Comparison of ENCODE assay signal across 18 cellular contexts in the genomic region with DNA sequence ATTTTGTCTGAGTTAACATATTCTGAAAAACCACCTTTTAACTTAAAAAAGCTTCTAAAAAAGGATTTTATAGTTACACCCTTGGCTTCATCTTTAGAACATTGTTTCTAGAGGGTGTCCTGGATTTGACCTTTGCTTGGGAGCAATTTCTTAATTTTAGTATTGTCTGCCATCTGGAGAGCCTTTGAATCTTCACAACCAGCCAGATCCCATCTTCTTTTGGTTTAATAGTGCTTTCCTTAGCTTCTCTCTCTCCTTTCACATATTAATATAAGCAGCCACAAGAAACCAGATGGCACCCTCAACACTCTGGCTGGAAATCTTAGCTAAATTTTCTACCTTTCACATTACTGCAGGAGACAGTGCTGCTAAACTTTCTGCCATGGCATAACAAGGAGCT.
DNase-seq lines count a peak whose midpoint lies in the region; ATAC-seq, FAIRE-seq and TF ChIP-seq lines count a peak whose summit lies in the region.
"Had no signal": no experiment of that assay in that cellular context is flagged by ENCODE, and none has a peak within 500 bp of the region (broad histone marks: within the 10 kb centered on the region; RNA-seq: fewer than 3 reads in every experiment).

No MANE protein-coding gene starts in this region.

- H3K9me1 ChIP-seq in IMR-90 (ENCODE audit: insufficient read depth, low read length) (peaks cover 13% of the 10 kb centered on the region), endothelial cell of umbilical vein (replicated peaks; ENCODE audit: control insufficient read depth, extremely low read depth, insufficient read depth, low read length) (no peaks in the 10 kb centered on the region)

- H3K79me2 ChIP-seq in endothelial cell of umbilical vein (ENCODE audit: control insufficient read depth, insufficient read depth, low read length) (no peaks in the 10 kb centered on the region), osteoblast (ENCODE audit: insufficient read depth, low read length) (no peaks in the 10 kb centered on the region), Karpas-422 (ENCODE audit: low read length) (no peaks in the 10 kb centered on the region)

- no peak overlapping the region for H3K27ac ChIP-seq in IMR-90 (ENCODE audit: insufficient read depth, low read length)
- peak overlapping the region; percentile 89 for H3K27ac ChIP-seq in endothelial cell of umbilical vein (ENCODE audit: insufficient read depth, low read depth, low read length)
- H3K27ac ChIP-seq in osteoblast (ENCODE audit: low read depth, low read length) = peak overlapping the region; percentile 96
- no peak overlapping the region for H3K27ac ChIP-seq in Karpas-422 (ENCODE audit: low read length)
- H3K27ac ChIP-seq: BLaER1 treated with 17β-estradiol and CSF1 and Interleukin-3, amounts not matched to agents 10 nM and 100 nM; HL-60 had no signal

- H3K9ac ChIP-seq in IMR-90 (ENCODE audit: low read depth, low read length) (no peak overlapping the region), endothelial cell of umbilical vein (replicated peaks; ENCODE audit: extremely low read depth, insufficient read depth, low read length) (no peak overlapping the region), Karpas-422 (ENCODE audit: low read length) (no peak overlapping the region)
- H3K9ac ChIP-seq: BLaER1 treated with 17β-estradiol and CSF1 and Interleukin-3, amounts not matched to agents 10 nM and 100 nM had no signal

- H3K9me2 ChIP-seq in Karpas-422 (replicated peaks; ENCODE audit: insufficient read depth, low read length) = no peaks in the 10 kb centered on the region

- H4K5ac ChIP-seq in IMR-90 (ENCODE audit: low read depth, low read length) = no peak overlapping the region

- H3K27me3 ChIP-seq in IMR-90 (ENCODE audit: control insufficient read depth, insufficient read depth, low read length) (no peaks in the 10 kb centered on the region), endothelial cell of umbilical vein (ENCODE audit: control insufficient read depth in 2 of 2, insufficient read depth in 2 of 2, low read length in 2 of 2) (no peaks in the 10 kb centered on the region), osteoblast (ENCODE audit: insufficient read depth, low read length) (no peaks in the 10 kb centered on the region), Karpas-422 (ENCODE audit: low read length) (no peaks in the 10 kb centered on the region)
- H3K27me3 ChIP-seq: BLaER1 treated with 17β-estradiol and CSF1 and Interleukin-3, amounts not matched to agents 10 nM and 100 nM had no signal

- H2BK5ac ChIP-seq in IMR-90 (ENCODE audit: low read depth, low read length, poor library complexity, severe bottlenecking) = no peak overlapping the region

- no peak overlapping the region for H3K56ac ChIP-seq in IMR-90 (ENCODE audit: extremely low read depth, insufficient read depth, low read length)

- H4K20me1 ChIP-seq in IMR-90 (ENCODE audit: insufficient read depth, low read length) = no peaks in the 10 kb centered on the region
- H4K20me1 ChIP-seq in endothelial cell of umbilical vein (replicated peaks; ENCODE audit: control insufficient read depth, extremely low read depth, insufficient read depth, low read length) = no peaks in the 10 kb centered on the region
- H4K20me1 ChIP-seq in osteoblast (ENCODE audit: insufficient read depth, low read length) = no peaks in the 10 kb centered on the region
- no peaks in the 10 kb centered on the region for H4K20me1 ChIP-seq in Karpas-422 (ENCODE audit: insufficient read depth, low read depth, low read length)
- H4K20me1 ChIP-seq: BLaER1 treated with 17β-estradiol and CSF1 and Interleukin-3, amounts not matched to agents 10 nM and 100 nM had no signal

- dilution Hi-C loops in IMR-90 (cut with HindIII; ENCODE audit: low sequenced_read_pairs, unreplicated experiment) = no loop called here
- dilution Hi-C loops in endothelial cell of umbilical vein (cut with MboI; ENCODE audit: extremely low pct_ligation_motif_present, low sequenced_read_pairs) = no loop called here

- no peak overlapping the region for H3K4me2 ChIP-seq in IMR-90 (ENCODE audit: low read depth, low read length)
- no peak overlapping the region for H3K4me2 ChIP-seq in endothelial cell of umbilical vein (ENCODE audit: insufficient read depth, low read length)
- no peak overlapping the region for H3K4me2 ChIP-seq in osteoblast (ENCODE audit: insufficient read depth, low read length)
- no peak overlapping the region for H3K4me2 ChIP-seq in Karpas-422 (ENCODE audit: low read depth, low read length, poor library complexity, severe bottlenecking)
- H3K4me2 ChIP-seq: BLaER1 treated with 17β-estradiol and CSF1 and Interleukin-3, amounts not matched to agents 10 nM and 100 nM had no signal

- TF ChIP-seq CTCF in AG10803 (conservative IDR thresholded peaks at IDR 0.05; ENCODE audit: low read length) (no peak), IMR-90 (conservative IDR thresholded peaks at IDR 0.05; ENCODE audit: low read depth, low read length) (no peak), endothelial cell of umbilical vein (IDR thresholded peaks at IDR 0.05; ENCODE audit: extremely low read depth in 1 of 2, insufficient read depth in 1 of 2, low read depth in 1 of 2, low read length in 2 of 2) (no peak), osteoblast (IDR thresholded peaks at IDR 0.05; ENCODE audit: extremely low read depth, low read depth, low read length) (no peak)

- no peak overlapping the region for H2AFZ ChIP-seq in IMR-90 (replicated peaks; ENCODE audit: low read length, poor library complexity)
- no peak overlapping the region for H2AFZ ChIP-seq in endothelial cell of umbilical vein (ENCODE audit: low read depth, low read length)
- no peak overlapping the region for H2AFZ ChIP-seq in osteoblast (ENCODE audit: low read length)
- H2AFZ ChIP-seq in Karpas-422 (ENCODE audit: low read length) = no peak overlapping the region

- no peak overlapping the region for H2AK5ac ChIP-seq in IMR-90 (ENCODE audit: low read depth, low read length)

- ATAC-seq in IMR-90 (ENCODE audit: low read depth) (no peak), HG03135 (IDR thresholded peaks at IDR 0.05; ENCODE audit: unreplicated experiment) (no peak)
- ATAC-seq: CD8-positive, alpha-beta T cell had no signal

- in situ Hi-C loops in IMR-90 (cut with MboI; ENCODE audit: low sequenced_read_pairs) = no loop called here

- no peak overlapping the region for H2BK15ac ChIP-seq in IMR-90 (ENCODE audit: low read depth, low read length)

- H2BK120ac ChIP-seq in IMR-90 (ENCODE audit: low read depth, low read length) = peak overlapping the region; percentile 3; the same call in 1 of the 2 replicates

- POLR2A ChIA-PET in IMR-90 (lab: Charles Lee; ENCODE audit: unreplicated experiment) (interaction anchor here (0.6 kb wide), 1 partner anchor 203 kb away, joined by 5 read pairs; no protein-coding TSS in a partner anchor), endothelial cell of umbilical vein (lab: Charles Lee) (no interaction called here)

- no peak for TF ChIP-seq RAD21 in IMR-90 (IDR thresholded peaks at IDR 0.05; ENCODE audit: low read length)

- H4K91ac ChIP-seq in IMR-90 (ENCODE audit: insufficient read depth, low read depth, low read length) = 0 out of 2 replicates have a peak overlapping the region, but pooled peaks have one; percentile 3

- H3K36me3 ChIP-seq in IMR-90 (ENCODE audit: control insufficient read depth, insufficient read depth, low read length) (no peaks in the 10 kb centered on the region), endothelial cell of umbilical vein (ENCODE audit: control insufficient read depth in 2 of 2, extremely low read depth in 1 of 2, insufficient read depth in 2 of 2, low read length in 2 of 2) (no peaks in the 10 kb centered on the region), osteoblast (ENCODE audit: insufficient read depth, low read length) (no peaks in the 10 kb centered on the region), Karpas-422 (ENCODE audit: insufficient read depth, low read length) (no peaks in the 10 kb centered on the region)
- H3K36me3 ChIP-seq: BLaER1 treated with 17β-estradiol and CSF1 and Interleukin-3, amounts not matched to agents 10 nM and 100 nM had no signal

- peak overlapping the region; percentile 29; the same call in 1 of the 2 replicates for H3K18ac ChIP-seq in IMR-90 (ENCODE audit: low read depth, low read length)

- no peak overlapping the region; the same call in 1 of the 2 replicates for H3K4ac ChIP-seq in IMR-90 (ENCODE audit: low read depth, low read length)

- H2BK20ac ChIP-seq in IMR-90 (ENCODE audit: low read depth, low read length) = peak overlapping the region; percentile 38; the same call in 1 of the 2 replicates

- DNase-seq in AG10803 (ENCODE audit: low read depth) = peak; percentile 57
- DNase-seq in IMR-90 = no peak
- DNase-seq in endothelial cell of umbilical vein (ENCODE audit: low read depth, low spot score) = no peak
- no peak for DNase-seq in osteoblast (ENCODE audit: insufficient read length, low spot score, missing footprints)
- DNase-seq in Karpas-422 = no peak
- DNase-seq in RCC 7860 (ENCODE audit: low spot score) = no peak
- DNase-seq in NCI-H82 (lab: John Stamatoyannopoulos, UW) = no peak
- DNase-seq: Calu3; CD8-positive, alpha-beta T cell; DMS79 treated with DMSO at 0.1 percent for 48 hours; GF-D8; H9; KBM-7 had no signal

- BruUV-seq in IMR-90 (replicated peaks; lab: Mats Ljungman, UMichigan) (no TSS peak), endothelial cell of umbilical vein (replicated peaks; lab: Mats Ljungman, UMichigan) (no TSS peak)

- H3K14ac ChIP-seq in IMR-90 (replicated peaks; ENCODE audit: low read depth, low read length) = no peak overlapping the region

- TF ChIP-seq POLR2A in IMR-90 (IDR thresholded peaks at IDR 0.05; ENCODE audit: low read depth, low read length) (no peak), endothelial cell of umbilical vein (IDR thresholded peaks at IDR 0.05; ENCODE audit: low read depth, low read length) (no peak)

- H3K23ac ChIP-seq in IMR-90 (ENCODE audit: low read depth, low read length) = no peak overlapping the region

- CTCF ChIA-PET in IMR-90 (lab: Yijun Ruan, JAX) = interaction anchor here (0.6 to 1.5 kb wide), 5 partner anchors 8 to 407 kb away, joined by 3 to 6 read pairs (median 5); no protein-coding TSS in a partner anchor
- CTCF ChIA-PET in endothelial cell of umbilical vein (lab: Charles Lee) = interaction anchor here (1.1 to 1.4 kb wide), 2 partner anchors 14 to 24 kb away, joined by 4 read pairs; no protein-coding TSS in a partner anchor

- H3K4me3 ChIP-seq in AG10803 (ENCODE audit: low read length) = no peak overlapping the region
- no peak overlapping the region for H3K4me3 ChIP-seq in IMR-90 (ENCODE audit: insufficient read depth, low read depth, low read length)
- H3K4me3 ChIP-seq in endothelial cell of umbilical vein (replicated peaks in 1 of 3; ENCODE audit: insufficient read depth in 1 of 3, low read depth in 1 of 3, low read length in 3 of 3) = no peak overlapping the region
- no peak overlapping the region for H3K4me3 ChIP-seq in osteoblast (ENCODE audit: insufficient read depth, low read length)
- H3K4me3 ChIP-seq in Karpas-422 (ENCODE audit: low read length) = no peak overlapping the region
- H3K4me3 ChIP-seq: BLaER1 treated with 17β-estradiol and CSF1 and Interleukin-3, amounts not matched to agents 10 nM and 100 nM had no signal

- no peak overlapping the region for H4K8ac ChIP-seq in IMR-90 (ENCODE audit: low read depth in 2 of 2, low read length in 2 of 2)

- H3K4me1 ChIP-seq in IMR-90 (ENCODE audit: control insufficient read depth, insufficient read depth, low read length) (peaks cover 16% of the 10 kb centered on the region), endothelial cell of umbilical vein (ENCODE audit: control insufficient read depth, extremely low read depth, insufficient read depth, low read length) (peaks cover 44% of the 10 kb centered on the region), osteoblast (ENCODE audit: insufficient read depth, low read length) (peaks cover 46% of the 10 kb centered on the region), Karpas-422 (ENCODE audit: low read length) (no peaks in the 10 kb centered on the region)

- no peak overlapping the region for H2AK9ac ChIP-seq in IMR-90 (replicated peaks; ENCODE audit: low read depth, low read length, poor library complexity)

- intact Hi-C loops in IMR-90 (cut with micrococcal nuclease) = loop anchor here (5.0 kb wide), 1 partner anchor 167 kb away; no protein-coding TSS in a partner anchor
- intact Hi-C loops in endothelial cell of umbilical vein (cut with micrococcal nuclease) = no loop called here

- no peaks in the 10 kb centered on the region for H3K9me3 ChIP-seq in IMR-90 (ENCODE audit: control insufficient read depth, insufficient read depth, low read length)
- no peaks in the 10 kb centered on the region for H3K9me3 ChIP-seq in endothelial cell of umbilical vein (replicated peaks; ENCODE audit: control insufficient read depth, insufficient read depth, low read length)
- no peaks in the 10 kb centered on the region for H3K9me3 ChIP-seq in osteoblast (ENCODE audit: low read depth, low read length)
- H3K9me3 ChIP-seq in Karpas-422 (ENCODE audit: low read length) = no peaks in the 10 kb centered on the region
- H3K9me3 ChIP-seq: BLaER1 treated with 17β-estradiol and CSF1 and Interleukin-3, amounts not matched to agents 10 nM and 100 nM had no signal

- no peaks in the 10 kb centered on the region for H3K79me1 ChIP-seq in IMR-90 (ENCODE audit: low read depth in 1 of 2, low read length in 2 of 2)

- FAIRE-seq in endothelial cell of umbilical vein (lab: Jason Lieb, UNC) = no peak
- no peak for FAIRE-seq in RCC 7860 (lab: Jason Lieb, UNC)
- FAIRE-seq: A204.1, H1 had no signal

Comparison
In these comparisons a context has a peak if more than half of its experiments do, and no peak if none do; other contexts are left out.
1. H3K27ac ChIP-seq: peak in endothelial cell of umbilical vein (single experiment) and osteoblast (single experiment); none in IMR-90 (single experiment) and Karpas-422 (single experiment).